ENCODE assay signal across 24 cellular contexts in genomic region chr4:182711211-182711610, GRCh38.
"Had no signal": no experiment of that assay in that cellular context is flagged by ENCODE, and none has a peak within 500 bp of the region (broad histone marks: within the 10 kb centered on the region; RNA-seq: fewer than 3 reads in every experiment).

No MANE protein-coding gene starts in this region.

- H3K9me3 ChIP-seq: heart left ventricle, mucosa of descending colon, testis, upper lobe of right lung had no signal

- H3K27ac ChIP-seq: heart left ventricle, parathyroid adenoma, skin epidermis, testis, upper lobe of right lung had no signal

- H3K9ac ChIP-seq: parathyroid adenoma had no signal

- DNase-seq: activated CD4-positive, alpha-beta memory T cell treated with anti-CD3 and anti-CD28 coated beads, Interleukin-2, amount 10 ng/mL, durations not matched to agents 7 days and 5 days; activated CD4-positive, alpha-beta T cell treated with anti-CD3 and anti-CD28 coated beads, Interleukin-2, amount 10 ng/mL, durations not matched to agents 24 days and 14 days; activated effector memory CD4-positive, alpha-beta T cell treated with Interleukin-2 at 50 U/mL for 16 hours; activated naive CD4-positive, alpha-beta T cell treated with anti-CD3 and anti-CD28 coated beads for 36 hours; activated T-cell treated with anti-CD3 and anti-CD28 coated beads, Interleukin-2, amount 50 U/mL, for 72 hours; dermis blood vessel endothelial cell; effector CD8-positive, alpha-beta T cell; erythroblast; heart left ventricle; islet precursor cell; left colon; mucosa of descending colon; nephron progenitor cell; nucleus accumbens; right cardiac atrium; stimulated activated CD4-positive, alpha-beta T cell treated with anti-CD3 and anti-CD28 coated beads, Interleukin-2, amount 100 ng/mL, for 24 hours; testis; upper lobe of right lung had no signal

- H2AFZ ChIP-seq: parathyroid adenoma had no signal

- H3K4me1 Mint-ChIP-seq: activated CD4-positive, alpha-beta memory T cell treated with anti-CD3 and anti-CD28 coated beads, Interleukin-2, amount 10 ng/mL, durations not matched to agents 7 days and 5 days; activated CD4-positive, alpha-beta T cell treated with anti-CD3 and anti-CD28 coated beads, Interleukin-2, amount 10 ng/mL, durations not matched to agents 24 days and 14 days; memory B cell; stimulated activated memory B cell treated with anti-CD40 and anti-IgM and Interleukin-4, amounts not matched to agents 10 μg/mL and 1 μg/mL and 100 μg/mL, for 72 hours had no signal

- ATAC-seq: activated CD4-positive, CD25-positive, alpha-beta regulatory T cell treated with anti-CD3 and anti-CD28 coated beads, Interleukin-2, amount 50 U/mL, for 24 hours; activated T-cell treated with anti-CD3 and anti-CD28 coated beads, Interleukin-2, amount 50 U/mL, for 72 hours; heart left ventricle; left colon; mucosa of descending colon; right cardiac atrium; stimulated activated memory B cell treated with anti-CD40 and anti-IgM and Interleukin-4, amounts not matched to agents 10 μg/mL and 1 μg/mL and 100 μg/mL, for 72 hours; upper lobe of right lung had no signal

- H3K79me2 ChIP-seq: parathyroid adenoma had no signal

- H3K27me3 Mint-ChIP-seq: activated CD4-positive, alpha-beta T cell treated with anti-CD3 and anti-CD28 coated beads, Interleukin-2, amount 10 ng/mL, durations not matched to agents 24 days and 14 days; brain; stimulated activated memory B cell treated with anti-CD40 and anti-IgM and Interleukin-4, amounts not matched to agents 10 μg/mL and 1 μg/mL and 100 μg/mL, for 72 hours had no signal

- H3K4me3 Mint-ChIP-seq: activated CD4-positive, alpha-beta memory T cell treated with anti-CD3 and anti-CD28 coated beads, Interleukin-2, amount 10 ng/mL, durations not matched to agents 7 days and 5 days; activated CD4-positive, alpha-beta T cell treated with anti-CD3 and anti-CD28 coated beads, Interleukin-2, amount 10 ng/mL, durations not matched to agents 24 days and 14 days; activated naive CD4-positive, alpha-beta T cell treated with anti-CD3 and anti-CD28 coated beads for 36 hours; activated T-cell treated with anti-CD3 and anti-CD28 coated beads, Interleukin-2, amount 50 U/mL, for 72 hours; memory B cell; nephron progenitor cell; stimulated activated memory B cell treated with anti-CD40 and anti-IgM and Interleukin-4, amounts not matched to agents 10 μg/mL and 1 μg/mL and 100 μg/mL, for 72 hours had no signal

- H3K4me1 ChIP-seq: parathyroid adenoma, testis, upper lobe of right lung had no signal

- H3K36me3 Mint-ChIP-seq: memory B cell; stimulated activated memory B cell treated with anti-CD40 and anti-IgM and Interleukin-4, amounts not matched to agents 10 μg/mL and 1 μg/mL and 100 μg/mL, for 72 hours had no signal

- H3K4me3 ChIP-seq: heart left ventricle, mucosa of descending colon, skin epidermis, testis, upper lobe of right lung had no signal

- H3K27ac Mint-ChIP-seq: activated CD4-positive, alpha-beta memory T cell treated with anti-CD3 and anti-CD28 coated beads, Interleukin-2, amount 10 ng/mL, durations not matched to agents 7 days and 5 days; activated CD4-positive, alpha-beta T cell treated with anti-CD3 and anti-CD28 coated beads, Interleukin-2, amount 10 ng/mL, durations not matched to agents 24 days and 14 days; activated naive CD4-positive, alpha-beta T cell treated with anti-CD3 and anti-CD28 coated beads for 36 hours; activated T-cell treated with anti-CD3 and anti-CD28 coated beads, Interleukin-2, amount 50 U/mL, for 72 hours; brain; memory B cell; nephron progenitor cell; stimulated activated memory B cell treated with anti-CD40 and anti-IgM and Interleukin-4, amounts not matched to agents 10 μg/mL and 1 μg/mL and 100 μg/mL, for 72 hours had no signal

- H3K36me3 ChIP-seq: heart left ventricle, upper lobe of right lung had no signal

- H3K9me3 Mint-ChIP-seq: activated CD4-positive, alpha-beta memory T cell treated with anti-CD3 and anti-CD28 coated beads, Interleukin-2, amount 10 ng/mL, durations not matched to agents 7 days and 5 days; activated CD4-positive, alpha-beta T cell treated with anti-CD3 and anti-CD28 coated beads, Interleukin-2, amount 10 ng/mL, durations not matched to agents 24 days and 14 days; activated naive CD4-positive, alpha-beta T cell treated with anti-CD3 and anti-CD28 coated beads for 36 hours; activated T-cell treated with anti-CD3 and anti-CD28 coated beads, Interleukin-2, amount 50 U/mL, for 72 hours; memory B cell; nephron progenitor cell; stimulated activated memory B cell treated with anti-CD40 and anti-IgM and Interleukin-4, amounts not matched to agents 10 μg/mL and 1 μg/mL and 100 μg/mL, for 72 hours had no signal

- H3K27me3 ChIP-seq: heart left ventricle, testis, upper lobe of right lung had no signal
